ENCODE assay signal across 1 cellular context in genomic region chr6:33007831-33008395, GRCh38.
TF ChIP-seq lines count a peak whose summit lies in the region.

No MANE protein-coding gene starts in this region.

TF ChIP-seq in GM12878, 131 proteins besides CTCF, POLR2A, EP300 and RAD21:
- TF ChIP-seq SP1 (IDR thresholded peaks at IDR 0.05; ENCODE audit: low read depth, low read length) = no peak
- TF ChIP-seq NRF1 (conservative IDR thresholded peaks at IDR 0.05; ENCODE audit: low read depth, low read length) = no peak
- no peak for TF ChIP-seq EED (IDR thresholded peaks at IDR 0.05; ENCODE audit: low read depth)
- TF ChIP-seq ZNF384 (IDR thresholded peaks at IDR 0.05; ENCODE audit: borderline replicate concordance, low read depth, low read length) = no peak
- no peak for TF ChIP-seq BRCA1 (IDR thresholded peaks at IDR 0.05; ENCODE audit: low read depth, low read length)
- TF ChIP-seq POLR2AphosphoS5 (IDR thresholded peaks at IDR 0.05; ENCODE audit: low read length) = no peak
- TF ChIP-seq GABPA (IDR thresholded peaks at IDR 0.05; ENCODE audit: low read depth) = no peak
- no peak for TF ChIP-seq STAT3 (IDR thresholded peaks at IDR 0.05; ENCODE audit: low read depth, low read length)
- TF ChIP-seq CUX1 (IDR thresholded peaks at IDR 0.05; ENCODE audit: insufficient replicate concordance, low read depth, low read length) = no peak
- TF ChIP-seq MTA2 (IDR thresholded peaks at IDR 0.05; ENCODE audit: low read depth) = no peak
- no peak for TF ChIP-seq NKRF (conservative IDR thresholded peaks at IDR 0.05)
- no peak for TF ChIP-seq ZNF274 (IDR thresholded peaks at IDR 0.05; ENCODE audit: insufficient read depth, insufficient read length)
